ENCODE assay signal across 1 cellular context in genomic region chr15:78872972-78873795, GRCh38.
A peak's percentile ranks its signal among the peaks of the same experiment; 100 is the strongest.
TF ChIP-seq lines count a peak whose summit lies in the region.

No MANE protein-coding gene starts in this region.

TF ChIP-seq in HEK293, 187 proteins besides CTCF, POLR2A, EP300 and RAD21 (continued from another document and continues in another):
- TF ChIP-seq HOXD13 (CRISPR knock-in tag; IDR thresholded peaks at IDR 0.05; ENCODE audit: borderline replicate concordance) (no peak), ZNF707 (tag by site-specific recombination; IDR thresholded peaks at IDR 0.05) (no peak), ZBTB8A (tag by site-specific recombination; IDR thresholded peaks at IDR 0.05) (peak; percentile 88), ZNF148 (tag by site-specific recombination; IDR thresholded peaks at IDR 0.05; ENCODE audit: borderline replicate concordance) (no peak; the same call in 1 of the 2 replicates), ZNF626 (tag by site-specific recombination; IDR thresholded peaks at IDR 0.05) (no peak), ZNF404 (tag by site-specific recombination; IDR thresholded peaks at IDR 0.05) (no peak), IKZF3 (tag by site-specific recombination; IDR thresholded peaks at IDR 0.05) (no peak), ZNF518A (tag by site-specific recombination; conservative IDR thresholded peaks at IDR 0.05; ENCODE audit: low read depth) (no peak), ZFHX2 (tag by site-specific recombination; conservative IDR thresholded peaks at IDR 0.05) (peak; percentile 93), FEZF1 (tag by site-specific recombination; IDR thresholded peaks at IDR 0.05) (peak; percentile 37; the same call in 1 of the 2 replicates), GLI2 (tag by site-specific recombination; IDR thresholded peaks at IDR 0.05; ENCODE audit: borderline replicate concordance, low read depth) (no peak), SP2 (tag by site-specific recombination; IDR thresholded peaks at IDR 0.05) (peak; percentile 82), PRDM1 (tag by site-specific recombination; IDR thresholded peaks at IDR 0.05) (peak; percentile 96), ZNF211 (tag by site-specific recombination; IDR thresholded peaks at IDR 0.05; ENCODE audit: low read depth) (no peak), ZBTB11 (tag by site-specific recombination; conservative IDR thresholded peaks at IDR 0.05; ENCODE audit: low read depth) (peak; percentile 61), HOXA7 (CRISPR knock-in tag; IDR thresholded peaks at IDR 0.05; ENCODE audit: borderline replicate concordance) (no peak), ZNF555 (tag by site-specific recombination; conservative IDR thresholded peaks at IDR 0.05) (no peak), SP7 (tag by site-specific recombination; IDR thresholded peaks at IDR 0.05) (peak; percentile 69), ZNF433 (tag by site-specific recombination; IDR thresholded peaks at IDR 0.05; ENCODE audit: low read depth) (no peak), ZNF664 (tag by site-specific recombination; IDR thresholded peaks at IDR 0.05) (no peak), ZNF792 (tag by site-specific recombination; IDR thresholded peaks at IDR 0.05) (no peak), ZNF266 (tag by site-specific recombination; IDR thresholded peaks at IDR 0.05; ENCODE audit: low read depth) (no peak), ZNF114 (tag by site-specific recombination; IDR thresholded peaks at IDR 0.05) (no peak), ZNF394 (tag by site-specific recombination; IDR thresholded peaks at IDR 0.05; ENCODE audit: borderline replicate concordance) (peak; percentile 25; the same call in 1 of the 2 replicates), ZNF660 (tag by site-specific recombination; IDR thresholded peaks at IDR 0.05) (peak; percentile 93), ZNF560 (tag by site-specific recombination; IDR thresholded peaks at IDR 0.05; ENCODE audit: borderline replicate concordance) (no peak), ZNF2 (tag by site-specific recombination; IDR thresholded peaks at IDR 0.05) (peak; percentile 74), ZNF692 (tag by site-specific recombination; IDR thresholded peaks at IDR 0.05) (peak; percentile 89), ZFP41 (tag by site-specific recombination; IDR thresholded peaks at IDR 0.05; ENCODE audit: borderline replicate concordance) (no peak), ZNF169 (tag by site-specific recombination; IDR thresholded peaks at IDR 0.05) (no peak), ZNF701 (tag by site-specific recombination; IDR thresholded peaks at IDR 0.05) (no peak), ZNF571 (tag by site-specific recombination; IDR thresholded peaks at IDR 0.05) (no peak), SCRT1 (tag by site-specific recombination; IDR thresholded peaks at IDR 0.05; ENCODE audit: borderline replicate concordance) (no peak), ZNF324 (tag by site-specific recombination; IDR thresholded peaks at IDR 0.05) (peak; percentile 85; the same call in 1 of the 2 replicates), ZNF24 (tag by site-specific recombination; IDR thresholded peaks at IDR 0.05) (peak; percentile 66; the same call in 1 of the 2 replicates), BCL11A (tag by site-specific recombination; IDR thresholded peaks at IDR 0.05; ENCODE audit: low read depth) (0 out of 2 replicates have a peak, but pooled peaks have one; percentile 10), ZNF239 (tag by site-specific recombination; IDR thresholded peaks at IDR 0.05) (no peak; the same call in 1 of the 2 replicates), ZNF548 (tag by site-specific recombination; IDR thresholded peaks at IDR 0.05) (no peak), ZSCAN23 (tag by site-specific recombination; IDR thresholded peaks at IDR 0.05) (peak; percentile 77)
- TF ChIP-seq, protein P1, sequence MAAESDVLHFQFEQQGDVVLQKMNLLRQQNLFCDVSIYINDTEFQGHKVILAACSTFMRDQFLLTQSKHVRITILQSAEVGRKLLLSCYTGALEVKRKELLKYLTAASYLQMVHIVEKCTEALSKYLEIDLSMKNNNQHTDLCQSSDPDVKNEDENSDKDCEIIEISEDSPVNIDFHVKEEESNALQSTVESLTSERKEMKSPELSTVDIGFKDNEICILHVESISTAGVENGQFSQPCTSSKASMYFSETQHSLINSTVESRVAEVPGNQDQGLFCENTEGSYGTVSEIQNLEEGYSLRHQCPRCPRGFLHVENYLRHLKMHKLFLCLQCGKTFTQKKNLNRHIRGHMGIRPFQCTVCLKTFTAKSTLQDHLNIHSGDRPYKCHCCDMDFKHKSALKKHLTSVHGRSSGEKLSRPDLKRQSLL (tag by site-specific recombination; IDR thresholded peaks at IDR 0.05), result peak; percentile 73; the same call in 1 of the 2 replicates
- TF ChIP-seq, protein P2, sequence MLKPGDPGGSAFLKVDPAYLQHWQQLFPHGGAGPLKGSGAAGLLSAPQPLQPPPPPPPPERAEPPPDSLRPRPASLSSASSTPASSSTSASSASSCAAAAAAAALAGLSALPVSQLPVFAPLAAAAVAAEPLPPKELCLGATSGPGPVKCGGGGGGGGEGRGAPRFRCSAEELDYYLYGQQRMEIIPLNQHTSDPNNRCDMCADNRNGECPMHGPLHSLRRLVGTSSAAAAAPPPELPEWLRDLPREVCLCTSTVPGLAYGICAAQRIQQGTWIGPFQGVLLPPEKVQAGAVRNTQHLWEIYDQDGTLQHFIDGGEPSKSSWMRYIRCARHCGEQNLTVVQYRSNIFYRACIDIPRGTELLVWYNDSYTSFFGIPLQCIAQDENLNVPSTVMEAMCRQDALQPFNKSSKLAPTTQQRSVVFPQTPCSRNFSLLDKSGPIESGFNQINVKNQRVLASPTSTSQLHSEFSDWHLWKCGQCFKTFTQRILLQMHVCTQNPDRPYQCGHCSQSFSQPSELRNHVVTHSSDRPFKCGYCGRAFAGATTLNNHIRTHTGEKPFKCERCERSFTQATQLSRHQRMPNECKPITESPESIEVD (tag by site-specific recombination; IDR thresholded peaks at IDR 0.05), result no peak; the same call in 1 of the 2 replicates
- TF ChIP-seq, protein P3, sequence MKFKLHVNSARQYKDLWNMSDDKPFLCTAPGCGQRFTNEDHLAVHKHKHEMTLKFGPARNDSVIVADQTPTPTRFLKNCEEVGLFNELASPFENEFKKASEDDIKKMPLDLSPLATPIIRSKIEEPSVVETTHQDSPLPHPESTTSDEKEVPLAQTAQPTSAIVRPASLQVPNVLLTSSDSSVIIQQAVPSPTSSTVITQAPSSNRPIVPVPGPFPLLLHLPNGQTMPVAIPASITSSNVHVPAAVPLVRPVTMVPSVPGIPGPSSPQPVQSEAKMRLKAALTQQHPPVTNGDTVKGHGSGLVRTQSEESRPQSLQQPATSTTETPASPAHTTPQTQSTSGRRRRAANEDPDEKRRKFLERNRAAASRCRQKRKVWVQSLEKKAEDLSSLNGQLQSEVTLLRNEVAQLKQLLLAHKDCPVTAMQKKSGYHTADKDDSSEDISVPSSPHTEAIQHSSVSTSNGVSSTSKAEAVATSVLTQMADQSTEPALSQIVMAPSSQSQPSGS (tag by site-specific recombination; IDR thresholded peaks at IDR 0.05; ENCODE audit: low read depth), result no peak
- TF ChIP-seq, protein P4, sequence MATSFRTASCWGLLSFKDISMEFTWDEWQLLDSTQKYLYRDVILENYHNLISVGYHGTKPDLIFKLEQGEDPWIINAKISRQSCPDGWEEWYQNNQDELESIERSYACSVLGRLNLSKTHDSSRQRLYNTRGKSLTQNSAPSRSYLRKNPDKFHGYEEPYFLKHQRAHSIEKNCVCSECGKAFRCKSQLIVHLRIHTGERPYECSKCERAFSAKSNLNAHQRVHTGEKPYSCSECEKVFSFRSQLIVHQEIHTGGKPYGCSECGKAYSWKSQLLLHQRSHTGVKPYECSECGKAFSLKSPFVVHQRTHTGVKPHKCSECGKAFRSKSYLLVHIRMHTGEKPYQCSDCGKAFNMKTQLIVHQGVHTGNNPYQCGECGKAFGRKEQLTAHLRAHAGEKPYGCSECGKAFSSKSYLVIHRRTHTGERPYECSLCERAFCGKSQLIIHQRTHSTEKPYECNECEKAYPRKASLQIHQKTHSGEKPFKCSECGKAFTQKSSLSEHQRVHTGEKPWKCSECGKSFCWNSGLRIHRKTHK (tag by site-specific recombination; IDR thresholded peaks at IDR 0.05), result no peak
- TF ChIP-seq, protein P5, sequence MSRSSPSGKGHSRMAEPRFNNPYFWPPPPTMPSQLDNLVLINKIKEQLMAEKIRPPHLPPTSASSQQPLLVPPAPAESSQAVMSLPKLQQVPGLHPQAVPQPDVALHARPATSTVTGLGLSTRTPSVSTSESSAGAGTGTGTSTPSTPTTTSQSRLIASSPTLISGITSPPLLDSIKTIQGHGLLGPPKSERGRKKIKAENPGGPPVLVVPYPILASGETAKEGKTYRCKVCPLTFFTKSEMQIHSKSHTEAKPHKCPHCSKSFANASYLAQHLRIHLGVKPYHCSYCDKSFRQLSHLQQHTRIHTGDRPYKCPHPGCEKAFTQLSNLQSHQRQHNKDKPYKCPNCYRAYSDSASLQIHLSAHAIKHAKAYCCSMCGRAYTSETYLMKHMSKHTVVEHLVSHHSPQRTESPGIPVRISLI (tag by site-specific recombination; IDR thresholded peaks at IDR 0.05), result peak; percentile 94
